Comparison of ENCODE assay signal across 19 cellular contexts in the genomic region with DNA sequence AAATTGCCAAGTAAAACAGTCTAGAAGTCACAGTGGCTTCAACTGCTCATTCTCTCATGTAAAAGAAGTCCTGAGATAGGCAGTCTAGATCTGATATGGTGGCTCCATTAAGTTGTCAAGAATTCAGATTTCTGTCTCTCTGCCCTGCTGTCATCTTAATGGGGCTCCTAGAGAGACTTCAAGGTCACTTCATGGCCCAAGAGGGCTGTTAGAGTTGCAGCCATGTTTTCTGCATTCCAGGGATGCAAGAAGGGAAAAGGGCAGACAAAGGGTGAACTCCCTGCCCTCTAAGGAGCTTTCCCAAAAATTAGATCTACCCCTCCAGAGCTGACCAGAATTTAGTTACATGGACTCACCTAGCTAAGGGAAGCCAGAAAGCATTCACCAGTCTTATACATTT. TPM values are rescaled to one million over a fixed set of nuclear protein-coding genes. Genes with fewer than 3 reads are reported as not detected.
DNase-seq lines count a peak whose midpoint lies in the region; ATAC-seq and TF ChIP-seq lines count a peak whose summit lies in the region.
"Had no signal": no experiment of that assay in that cellular context is flagged by ENCODE, and none has a peak within 500 bp of the region (broad histone marks: within the 10 kb centered on the region; RNA-seq: fewer than 3 reads in every experiment).

No MANE protein-coding gene starts in this region.

- H3K4me3 ChIP-seq in cardiac muscle cell (no peak overlapping the region), right cardiac atrium (ENCODE audit: low read length) (no peak overlapping the region), mesodermal cell (ENCODE audit: extremely low read depth, insufficient read depth, low read length, poor library complexity, severe bottlenecking) (no peak overlapping the region), tibial nerve (no peak overlapping the region), SJCRH30 (no peak overlapping the region)
- H3K4me3 ChIP-seq: MG63 had no signal

- no peak overlapping the region for H3K4me3 Mint-ChIP-seq in brain
- H3K4me3 Mint-ChIP-seq in naive thymus-derived CD8-positive, alpha-beta T cell, result no peak overlapping the region
- H3K4me3 Mint-ChIP-seq: activated T-helper 17 cell treated with anti-CD3 and anti-CD28 coated beads, Interleukin-2, amount 50 U/mL, for 72 hours had no signal

- H3K9me3 ChIP-seq in cardiac muscle cell (ENCODE audit: low read depth) (no peaks in the 10 kb centered on the region), right cardiac atrium (ENCODE audit: control insufficient read depth, low read length) (no peaks in the 10 kb centered on the region), mesodermal cell (ENCODE audit: control insufficient read depth, low read length) (no peaks in the 10 kb centered on the region), tibial nerve (no peaks in the 10 kb centered on the region), SJCRH30 (replicated peaks) (no peaks in the 10 kb centered on the region)
- H3K9me3 ChIP-seq: MG63 had no signal

- POLR2A ChIA-PET in naive thymus-derived CD8-positive, alpha-beta T cell (lab: Charles Lee), result interaction anchor here (0.8 kb wide), 1 partner anchor 23 kb away, joined by 5 read pairs; the partner anchor contains the start of gene ABHD2

- H3K36me3 ChIP-seq in cardiac muscle cell (no peaks in the 10 kb centered on the region), mesodermal cell (ENCODE audit: control insufficient read depth, insufficient read depth, low read length) (peaks cover 10% of the 10 kb centered on the region), tibial nerve (peaks cover 0 to 11% (median 0%) of the 10 kb centered on the region in 3 donors), SJCRH30 (peaks cover 4% of the 10 kb centered on the region; the same call in 1 of the 2 replicates)

- peaks cover 17% of the 10 kb centered on the region for H3K36me3 Mint-ChIP-seq in brain
- H3K36me3 Mint-ChIP-seq in naive thymus-derived CD8-positive, alpha-beta T cell, result peaks cover 2 to 36% (median 11%) of the 10 kb centered on the region in 3 donors

- TF ChIP-seq CTCF in cardiac muscle cell (IDR thresholded peaks at IDR 0.05; ENCODE audit: low read depth, low read length) (no peak), brain (conservative IDR thresholded peaks at IDR 0.05) (no peak), tibial nerve (IDR thresholded peaks at IDR 0.05) (no peak)

- TF ChIP-seq EP300 in tibial nerve (IDR thresholded peaks at IDR 0.05), result no peak

- H3K27me3 ChIP-seq in cardiac muscle cell, result no peaks in the 10 kb centered on the region
- H3K27me3 ChIP-seq in right cardiac atrium (ENCODE audit: control insufficient read depth, insufficient read depth), result no peaks in the 10 kb centered on the region
- no peaks in the 10 kb centered on the region for H3K27me3 ChIP-seq in tibial nerve
- no peaks in the 10 kb centered on the region for H3K27me3 ChIP-seq in SJCRH30
- H3K27me3 ChIP-seq: MG63 had no signal

- H3K27ac ChIP-seq in cardiac muscle cell (peak overlapping the region; percentile 81), right cardiac atrium (ENCODE audit: low read length) (no peak overlapping the region), mesodermal cell (ENCODE audit: low read depth, low read length, severe bottlenecking) (peak overlapping the region; percentile 10), tibial nerve (peak overlapping the region in 3 of 4 donors; percentile 57 to 77 (median 72)), SJCRH30 (no peak overlapping the region)

- TF ChIP-seq POLR2A in tibial nerve (IDR thresholded peaks at IDR 0.05), result no peak

- H3K27ac Mint-ChIP-seq in brain, result peak overlapping the region in 3 of 5 experiments; percentile 73 to 99 (median 86)
- peak overlapping the region in 2 of 10 donors; percentile 32 to 38 for H3K27ac Mint-ChIP-seq in naive thymus-derived CD8-positive, alpha-beta T cell
- H3K27ac Mint-ChIP-seq: activated T-helper 17 cell treated with anti-CD3 and anti-CD28 coated beads, Interleukin-2, amount 50 U/mL, for 72 hours had no signal

- intact Hi-C loops in right cardiac atrium (cut with DNase I), result no loop called here

- ATAC-seq in right cardiac atrium, result no peak
- ATAC-seq in naive thymus-derived CD8-positive, alpha-beta T cell, result no peak
- ATAC-seq: activated CD4-positive, CD25-positive, alpha-beta regulatory T cell treated with anti-CD3 and anti-CD28 coated beads, Interleukin-2, amount 50 U/mL, for 24 hours; activated T-helper 17 cell treated with anti-CD3 and anti-CD28 coated beads, Interleukin-2, amount 50 U/mL, for 72 hours had no signal

- no peaks in the 10 kb centered on the region for H3K9me3 Mint-ChIP-seq in brain
- no peaks in the 10 kb centered on the region for H3K9me3 Mint-ChIP-seq in naive thymus-derived CD8-positive, alpha-beta T cell
- H3K9me3 Mint-ChIP-seq: activated T-helper 17 cell treated with anti-CD3 and anti-CD28 coated beads, Interleukin-2, amount 50 U/mL, for 72 hours had no signal

- no peaks in the 10 kb centered on the region for H3K27me3 Mint-ChIP-seq in brain
- H3K27me3 Mint-ChIP-seq in naive thymus-derived CD8-positive, alpha-beta T cell, result no peaks in the 10 kb centered on the region
- H3K27me3 Mint-ChIP-seq: activated T-helper 17 cell treated with anti-CD3 and anti-CD28 coated beads, Interleukin-2, amount 50 U/mL, for 72 hours had no signal

- H3K4me1 ChIP-seq in cardiac muscle cell (ENCODE audit: low read depth), result peaks cover 86% of the 10 kb centered on the region
- peaks cover 18% of the 10 kb centered on the region for H3K4me1 ChIP-seq in right cardiac atrium (ENCODE audit: control insufficient read depth, insufficient read depth, low read length)
- H3K4me1 ChIP-seq in mesodermal cell (ENCODE audit: control insufficient read depth, insufficient read depth, low read length, poor library complexity, severe bottlenecking), result peaks cover 8% of the 10 kb centered on the region
- peaks cover 0 to 49% (median 28%) of the 10 kb centered on the region in 4 donors for H3K4me1 ChIP-seq in tibial nerve
- H3K4me1 ChIP-seq in SJCRH30, result peaks cover 6% of the 10 kb centered on the region; the same call in 1 of the 2 replicates

- peaks cover 92% of the 10 kb centered on the region for H3K4me1 Mint-ChIP-seq in brain
- peaks cover 6 to 35% (median 28%) of the 10 kb centered on the region in 4 donors for H3K4me1 Mint-ChIP-seq in naive thymus-derived CD8-positive, alpha-beta T cell

- DNase-seq in cardiac muscle cell (ENCODE audit: low read depth in 1 of 2, low spot score in 1 of 2), result peak in 1 of 2 donors; percentile 30
- DNase-seq in right cardiac atrium, result no peak
- no peak for DNase-seq in tibial nerve (ENCODE audit: low spot score in 2 of 2)
- DNase-seq in naive thymus-derived CD8-positive, alpha-beta T cell, result no peak
- DNase-seq in SJCRH30, result no peak
- DNase-seq in stimulated activated CD4-positive, alpha-beta T cell treated with anti-CD3 and anti-CD28 coated beads, Interleukin-15, amount 100 ng/mL, for 24 hours, result no peak
- DNase-seq: 8988T; DMS 273 treated with DMSO at 0.1 percent for 48 hours; foreskin fibroblast; GF-D8; MG63; NCI-H2029; NCI-H510A; SHP77 treated with DMSO at 0.1 percent for 48 hours; stimulated activated CD4-positive, alpha-beta T cell treated with anti-CD3 and anti-CD28 coated beads, Interleukin-2, amount 100 ng/mL, for 24 hours had no signal

RNA-seq across cellular contexts. Expression of gene ABHD2, which starts 23.1 kb away (rescaled TPM):
- total RNA-seq in cardiac muscle cell (43.0 and 44.8 TPM in 2 replicates), right cardiac atrium (100 to 1,000 TPM; 108 to 179 (median 114) TPM), tibial nerve (10 to 100 TPM; 29.7 to 48.1 (median 35.9) TPM)
- polyA plus RNA-seq in cardiac muscle cell (25.5 and 28.4 TPM in 2 replicates), right cardiac atrium (21.8 TPM), brain (ENCODE audit: insufficient read depth, low read depth, low replicate concordance) (82.7 TPM)
- 16.4 TPM for polyA plus RNA-seq in mesodermal cell (2013, experiment 1 of 2)
- polyA plus RNA-seq in mesodermal cell (2013, experiment 2 of 2), result 16.7 TPM
- total RNA-seq in naive thymus-derived CD8-positive, alpha-beta T cell, result 10 to 100 TPM; 47.6 to 49.9 TPM
- 10 to 100 TPM; 14.0 to 17.1 (median 15.0) TPM for polyA plus RNA-seq in naive thymus-derived CD8-positive, alpha-beta T cell
- 25.5 and 27.7 TPM in 2 replicates for total RNA-seq in SJCRH30 (2014; rRNA removed; shearing (Covaris generic))

Comparison
In these comparisons a context has a peak if more than half of its experiments do, and no peak if none do; other contexts are left out.
1. H3K27ac ChIP-seq: peak in cardiac muscle cell (single experiment), mesodermal cell (single experiment) and tibial nerve (3 of 4); none in right cardiac atrium (single experiment) and SJCRH30 (single experiment).